1 cellular context compared by ENCODE assay signal in genomic region chr7:136039577-136040345, GRCh38.
TF ChIP-seq lines count a peak whose summit lies in the region.

No MANE protein-coding gene starts in this region.

TF ChIP-seq in endothelial cell of umbilical vein, 7 proteins besides CTCF, POLR2A, EP300 and RAD21:
- TF ChIP-seq MAX (IDR thresholded peaks at IDR 0.05; ENCODE audit: insufficient read depth, insufficient read length): no peak
- peak; percentile 45 for TF ChIP-seq FOS (IDR thresholded peaks at IDR 0.05; ENCODE audit: borderline replicate concordance, insufficient read depth, low read length)
